ENCODE assay signal across 1 cellular context in the genomic region with DNA sequence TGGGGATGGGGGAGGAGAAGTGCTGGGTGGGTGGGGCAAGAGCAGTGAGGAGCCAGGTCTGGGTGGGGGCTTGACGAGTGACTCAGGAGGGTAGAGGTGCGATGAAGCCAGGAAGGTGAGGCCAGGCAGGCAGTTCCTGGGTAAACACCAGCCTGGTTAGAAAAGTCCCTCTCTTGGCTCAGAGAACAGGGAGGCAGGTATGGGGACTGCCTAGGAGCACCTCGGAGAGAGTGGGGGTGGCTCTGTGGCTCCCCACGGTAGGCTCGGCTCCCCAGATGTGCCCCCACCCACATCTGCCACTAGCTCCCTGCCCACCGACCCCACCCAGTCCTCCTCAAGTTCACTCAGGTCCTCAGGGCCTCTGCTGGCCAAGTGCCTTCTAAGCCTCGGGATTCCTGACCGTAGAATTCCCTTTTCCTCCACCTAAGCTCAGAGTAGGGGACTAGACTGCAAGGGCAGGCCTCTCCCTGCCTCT.
TF ChIP-seq lines count a peak whose summit lies in the region.

No MANE protein-coding gene starts in this region.

TF ChIP-seq in GM23338, 12 proteins besides CTCF, POLR2A, EP300 and RAD21 (continued from another document):
- TF ChIP-seq, protein P1, sequence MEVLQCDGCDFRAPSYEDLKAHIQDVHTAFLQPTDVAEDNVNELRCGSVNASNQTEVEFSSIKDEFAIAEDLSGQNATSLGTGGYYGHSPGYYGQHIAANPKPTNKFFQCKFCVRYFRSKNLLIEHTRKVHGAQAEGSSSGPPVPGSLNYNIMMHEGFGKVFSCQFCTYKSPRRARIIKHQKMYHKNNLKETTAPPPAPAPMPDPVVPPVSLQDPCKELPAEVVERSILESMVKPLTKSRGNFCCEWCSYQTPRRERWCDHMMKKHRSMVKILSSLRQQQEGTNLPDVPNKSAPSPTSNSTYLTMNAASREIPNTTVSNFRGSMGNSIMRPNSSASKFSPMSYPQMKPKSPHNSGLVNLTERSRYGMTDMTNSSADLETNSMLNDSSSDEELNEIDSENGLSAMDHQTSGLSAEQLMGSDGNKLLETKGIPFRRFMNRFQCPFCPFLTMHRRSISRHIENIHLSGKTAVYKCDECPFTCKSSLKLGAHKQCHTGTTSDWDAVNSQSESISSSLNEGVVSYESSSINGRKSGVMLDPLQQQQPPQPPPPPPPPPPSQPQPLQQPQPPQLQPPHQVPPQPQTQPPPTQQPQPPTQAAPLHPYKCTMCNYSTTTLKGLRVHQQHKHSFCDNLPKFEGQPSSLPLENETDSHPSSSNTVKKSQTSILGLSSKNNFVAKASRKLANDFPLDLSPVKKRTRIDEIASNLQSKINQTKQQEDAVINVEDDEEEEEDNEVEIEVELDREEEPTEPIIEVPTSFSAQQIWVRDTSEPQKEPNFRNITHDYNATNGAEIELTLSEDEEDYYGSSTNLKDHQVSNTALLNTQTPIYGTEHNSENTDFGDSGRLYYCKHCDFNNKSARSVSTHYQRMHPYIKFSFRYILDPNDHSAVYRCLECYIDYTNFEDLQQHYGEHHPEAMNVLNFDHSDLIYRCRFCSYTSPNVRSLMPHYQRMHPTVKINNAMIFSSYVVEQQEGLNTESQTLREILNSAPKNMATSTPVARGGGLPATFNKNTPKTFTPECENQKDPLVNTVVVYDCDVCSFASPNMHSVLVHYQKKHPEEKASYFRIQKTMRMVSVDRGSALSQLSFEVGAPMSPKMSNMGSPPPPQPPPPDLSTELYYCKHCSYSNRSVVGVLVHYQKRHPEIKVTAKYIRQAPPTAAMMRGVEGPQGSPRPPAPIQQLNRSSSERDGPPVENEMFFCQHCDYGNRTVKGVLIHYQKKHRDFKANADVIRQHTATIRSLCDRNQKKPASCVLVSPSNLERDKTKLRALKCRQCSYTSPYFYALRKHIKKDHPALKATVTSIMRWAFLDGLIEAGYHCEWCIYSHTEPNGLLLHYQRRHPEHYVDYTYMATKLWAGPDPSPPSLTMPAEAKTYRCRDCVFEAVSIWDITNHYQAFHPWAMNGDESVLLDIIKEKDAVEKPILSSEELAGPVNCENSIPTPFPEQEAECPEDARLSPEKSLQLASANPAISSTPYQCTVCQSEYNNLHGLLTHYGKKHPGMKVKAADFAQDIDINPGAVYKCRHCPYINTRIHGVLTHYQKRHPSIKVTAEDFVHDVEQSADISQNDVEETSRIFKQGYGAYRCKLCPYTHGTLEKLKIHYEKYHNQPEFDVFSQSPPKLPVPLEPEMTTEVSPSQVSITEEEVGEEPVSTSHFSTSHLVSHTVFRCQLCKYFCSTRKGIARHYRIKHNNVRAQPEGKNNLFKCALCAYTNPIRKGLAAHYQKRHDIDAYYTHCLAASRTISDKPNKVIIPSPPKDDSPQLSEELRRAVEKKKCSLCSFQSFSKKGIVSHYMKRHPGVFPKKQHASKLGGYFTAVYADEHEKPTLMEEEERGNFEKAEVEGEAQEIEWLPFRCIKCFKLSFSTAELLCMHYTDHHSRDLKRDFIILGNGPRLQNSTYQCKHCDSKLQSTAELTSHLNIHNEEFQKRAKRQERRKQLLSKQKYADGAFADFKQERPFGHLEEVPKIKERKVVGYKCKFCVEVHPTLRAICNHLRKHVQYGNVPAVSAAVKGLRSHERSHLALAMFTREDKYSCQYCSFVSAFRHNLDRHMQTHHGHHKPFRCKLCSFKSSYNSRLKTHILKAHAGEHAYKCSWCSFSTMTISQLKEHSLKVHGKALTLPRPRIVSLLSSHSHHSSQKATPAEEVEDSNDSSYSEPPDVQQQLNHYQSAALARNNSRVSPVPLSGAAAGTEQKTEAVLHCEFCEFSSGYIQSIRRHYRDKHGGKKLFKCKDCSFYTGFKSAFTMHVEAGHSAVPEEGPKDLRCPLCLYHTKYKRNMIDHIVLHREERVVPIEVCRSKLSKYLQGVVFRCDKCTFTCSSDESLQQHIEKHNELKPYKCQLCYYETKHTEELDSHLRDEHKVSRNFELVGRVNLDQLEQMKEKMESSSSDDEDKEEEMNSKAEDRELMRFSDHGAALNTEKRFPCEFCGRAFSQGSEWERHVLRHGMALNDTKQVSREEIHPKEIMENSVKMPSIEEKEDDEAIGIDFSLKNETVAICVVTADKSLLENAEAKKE (CRISPR knock-in tag; IDR thresholded peaks at IDR 0.05) = no peak
- no peak for TF ChIP-seq ZNF331 (CRISPR knock-in tag; IDR thresholded peaks at IDR 0.05; ENCODE audit: low read depth)
